ENCODE assay signal across 3 cellular contexts in the genomic region with DNA sequence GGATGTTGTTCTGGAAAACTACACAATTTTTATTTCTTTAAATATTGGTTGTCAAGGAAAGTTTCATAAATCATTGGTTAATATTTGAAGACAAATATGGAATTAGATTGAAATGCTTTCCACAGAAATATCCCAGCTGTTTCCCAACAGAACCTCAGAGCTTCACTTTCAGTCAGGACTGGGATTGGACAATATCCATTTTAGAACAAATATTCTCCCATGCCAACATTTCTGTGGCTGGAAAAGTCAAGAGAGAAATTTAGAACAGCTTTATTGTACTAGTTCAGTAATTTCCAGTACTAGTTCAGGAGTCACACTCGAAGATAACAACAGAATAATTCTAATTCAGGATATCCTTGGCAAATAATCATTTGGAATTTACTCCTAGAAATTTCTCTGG.
TF ChIP-seq lines count a peak whose summit lies in the region.

No MANE protein-coding gene starts in this region.

TF ChIP-seq in liver, 16 proteins besides CTCF, POLR2A, EP300 and RAD21:
- peak; percentile 41 for TF ChIP-seq FOXA2 (IDR thresholded peaks at IDR 0.05)
- TF ChIP-seq EGR1 (IDR thresholded peaks at IDR 0.05; ENCODE audit: low read depth in 2 of 2): peak in 1 of 2 donors; percentile 45
- TF ChIP-seq, protein P1, sequence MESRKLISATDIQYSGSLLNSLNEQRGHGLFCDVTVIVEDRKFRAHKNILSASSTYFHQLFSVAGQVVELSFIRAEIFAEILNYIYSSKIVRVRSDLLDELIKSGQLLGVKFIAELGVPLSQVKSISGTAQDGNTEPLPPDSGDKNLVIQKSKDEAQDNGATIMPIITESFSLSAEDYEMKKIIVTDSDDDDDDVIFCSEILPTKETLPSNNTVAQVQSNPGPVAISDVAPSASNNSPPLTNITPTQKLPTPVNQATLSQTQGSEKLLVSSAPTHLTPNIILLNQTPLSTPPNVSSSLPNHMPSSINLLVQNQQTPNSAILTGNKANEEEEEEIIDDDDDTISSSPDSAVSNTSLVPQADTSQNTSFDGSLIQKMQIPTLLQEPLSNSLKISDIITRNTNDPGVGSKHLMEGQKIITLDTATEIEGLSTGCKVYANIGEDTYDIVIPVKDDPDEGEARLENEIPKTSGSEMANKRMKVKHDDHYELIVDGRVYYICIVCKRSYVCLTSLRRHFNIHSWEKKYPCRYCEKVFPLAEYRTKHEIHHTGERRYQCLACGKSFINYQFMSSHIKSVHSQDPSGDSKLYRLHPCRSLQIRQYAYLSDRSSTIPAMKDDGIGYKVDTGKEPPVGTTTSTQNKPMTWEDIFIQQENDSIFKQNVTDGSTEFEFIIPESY (IDR thresholded peaks at IDR 0.05): no peak
- TF ChIP-seq FOXA1 (IDR thresholded peaks at IDR 0.05): no peak
- peak; percentile 16 for TF ChIP-seq SP1 (IDR thresholded peaks at IDR 0.05)
- TF ChIP-seq, protein P2, sequence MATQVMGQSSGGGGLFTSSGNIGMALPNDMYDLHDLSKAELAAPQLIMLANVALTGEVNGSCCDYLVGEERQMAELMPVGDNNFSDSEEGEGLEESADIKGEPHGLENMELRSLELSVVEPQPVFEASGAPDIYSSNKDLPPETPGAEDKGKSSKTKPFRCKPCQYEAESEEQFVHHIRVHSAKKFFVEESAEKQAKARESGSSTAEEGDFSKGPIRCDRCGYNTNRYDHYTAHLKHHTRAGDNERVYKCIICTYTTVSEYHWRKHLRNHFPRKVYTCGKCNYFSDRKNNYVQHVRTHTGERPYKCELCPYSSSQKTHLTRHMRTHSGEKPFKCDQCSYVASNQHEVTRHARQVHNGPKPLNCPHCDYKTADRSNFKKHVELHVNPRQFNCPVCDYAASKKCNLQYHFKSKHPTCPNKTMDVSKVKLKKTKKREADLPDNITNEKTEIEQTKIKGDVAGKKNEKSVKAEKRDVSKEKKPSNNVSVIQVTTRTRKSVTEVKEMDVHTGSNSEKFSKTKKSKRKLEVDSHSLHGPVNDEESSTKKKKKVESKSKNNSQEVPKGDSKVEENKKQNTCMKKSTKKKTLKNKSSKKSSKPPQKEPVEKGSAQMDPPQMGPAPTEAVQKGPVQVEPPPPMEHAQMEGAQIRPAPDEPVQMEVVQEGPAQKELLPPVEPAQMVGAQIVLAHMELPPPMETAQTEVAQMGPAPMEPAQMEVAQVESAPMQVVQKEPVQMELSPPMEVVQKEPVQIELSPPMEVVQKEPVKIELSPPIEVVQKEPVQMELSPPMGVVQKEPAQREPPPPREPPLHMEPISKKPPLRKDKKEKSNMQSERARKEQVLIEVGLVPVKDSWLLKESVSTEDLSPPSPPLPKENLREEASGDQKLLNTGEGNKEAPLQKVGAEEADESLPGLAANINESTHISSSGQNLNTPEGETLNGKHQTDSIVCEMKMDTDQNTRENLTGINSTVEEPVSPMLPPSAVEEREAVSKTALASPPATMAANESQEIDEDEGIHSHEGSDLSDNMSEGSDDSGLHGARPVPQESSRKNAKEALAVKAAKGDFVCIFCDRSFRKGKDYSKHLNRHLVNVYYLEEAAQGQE (IDR thresholded peaks at IDR 0.05): no peak
- peak in 1 of 2 donors; percentile 45 for TF ChIP-seq HNF4A (conservative IDR thresholded peaks at IDR 0.05)
- TF ChIP-seq RXRA (IDR thresholded peaks at IDR 0.05): peak in 1 of 2 donors; percentile 35
- TF ChIP-seq, protein P3, sequence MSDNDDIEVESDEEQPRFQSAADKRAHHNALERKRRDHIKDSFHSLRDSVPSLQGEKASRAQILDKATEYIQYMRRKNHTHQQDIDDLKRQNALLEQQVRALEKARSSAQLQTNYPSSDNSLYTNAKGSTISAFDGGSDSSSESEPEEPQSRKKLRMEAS (IDR thresholded peaks at IDR 0.05): no peak
- no peak for TF ChIP-seq NR2F2 (IDR thresholded peaks at IDR 0.05)
- TF ChIP-seq GABPA (IDR thresholded peaks at IDR 0.05 in 1 of 2, conservative IDR thresholded peaks at IDR 0.05 in 1 of 2): no peak
- no peak for TF ChIP-seq JUND (IDR thresholded peaks at IDR 0.05)
- no peak for TF ChIP-seq HNF4G (IDR thresholded peaks at IDR 0.05)
- no peak for TF ChIP-seq YY1 (IDR thresholded peaks at IDR 0.05)
- no peak for TF ChIP-seq TAF1 (conservative IDR thresholded peaks at IDR 0.05)
- TF ChIP-seq, protein P4, sequence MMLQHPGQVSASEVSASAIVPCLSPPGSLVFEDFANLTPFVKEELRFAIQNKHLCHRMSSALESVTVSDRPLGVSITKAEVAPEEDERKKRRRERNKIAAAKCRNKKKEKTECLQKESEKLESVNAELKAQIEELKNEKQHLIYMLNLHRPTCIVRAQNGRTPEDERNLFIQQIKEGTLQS (IDR thresholded peaks at IDR 0.05): no peak

TF ChIP-seq in HepG2, 621 proteins besides CTCF, POLR2A, EP300 and RAD21:
- TF ChIP-seq, protein P5, sequence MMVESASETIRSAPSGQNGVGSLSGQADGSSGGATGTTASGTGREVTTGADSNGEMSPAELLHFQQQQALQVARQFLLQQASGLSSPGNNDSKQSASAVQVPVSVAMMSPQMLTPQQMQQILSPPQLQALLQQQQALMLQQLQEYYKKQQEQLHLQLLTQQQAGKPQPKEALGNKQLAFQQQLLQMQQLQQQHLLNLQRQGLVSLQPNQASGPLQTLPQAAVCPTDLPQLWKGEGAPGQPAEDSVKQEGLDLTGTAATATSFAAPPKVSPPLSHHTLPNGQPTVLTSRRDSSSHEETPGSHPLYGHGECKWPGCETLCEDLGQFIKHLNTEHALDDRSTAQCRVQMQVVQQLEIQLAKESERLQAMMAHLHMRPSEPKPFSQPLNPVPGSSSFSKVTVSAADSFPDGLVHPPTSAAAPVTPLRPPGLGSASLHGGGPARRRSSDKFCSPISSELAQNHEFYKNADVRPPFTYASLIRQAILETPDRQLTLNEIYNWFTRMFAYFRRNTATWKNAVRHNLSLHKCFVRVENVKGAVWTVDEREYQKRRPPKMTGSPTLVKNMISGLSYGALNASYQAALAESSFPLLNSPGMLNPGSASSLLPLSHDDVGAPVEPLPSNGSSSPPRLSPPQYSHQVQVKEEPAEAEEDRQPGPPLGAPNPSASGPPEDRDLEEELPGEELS (CRISPR knock-in tag; IDR thresholded peaks at IDR 0.05): no peak
- no peak for TF ChIP-seq CHCHD3 (CRISPR knock-in tag; IDR thresholded peaks at IDR 0.05)

TF ChIP-seq in HEK293T, 16 proteins besides CTCF, POLR2A, EP300 and RAD21:
- no peak for TF ChIP-seq TARDBP (IDR thresholded peaks at IDR 0.05)
- TF ChIP-seq FOXA1 (IDR thresholded peaks at IDR 0.05): no peak
- no peak for TF ChIP-seq LEF1 (IDR thresholded peaks at IDR 0.05; ENCODE audit: borderline replicate concordance)
- TF ChIP-seq L3MBTL2 (conservative IDR thresholded peaks at IDR 0.05): no peak
